Comparison of ENCODE assay signal across 21 cellular contexts in the genomic region with DNA sequence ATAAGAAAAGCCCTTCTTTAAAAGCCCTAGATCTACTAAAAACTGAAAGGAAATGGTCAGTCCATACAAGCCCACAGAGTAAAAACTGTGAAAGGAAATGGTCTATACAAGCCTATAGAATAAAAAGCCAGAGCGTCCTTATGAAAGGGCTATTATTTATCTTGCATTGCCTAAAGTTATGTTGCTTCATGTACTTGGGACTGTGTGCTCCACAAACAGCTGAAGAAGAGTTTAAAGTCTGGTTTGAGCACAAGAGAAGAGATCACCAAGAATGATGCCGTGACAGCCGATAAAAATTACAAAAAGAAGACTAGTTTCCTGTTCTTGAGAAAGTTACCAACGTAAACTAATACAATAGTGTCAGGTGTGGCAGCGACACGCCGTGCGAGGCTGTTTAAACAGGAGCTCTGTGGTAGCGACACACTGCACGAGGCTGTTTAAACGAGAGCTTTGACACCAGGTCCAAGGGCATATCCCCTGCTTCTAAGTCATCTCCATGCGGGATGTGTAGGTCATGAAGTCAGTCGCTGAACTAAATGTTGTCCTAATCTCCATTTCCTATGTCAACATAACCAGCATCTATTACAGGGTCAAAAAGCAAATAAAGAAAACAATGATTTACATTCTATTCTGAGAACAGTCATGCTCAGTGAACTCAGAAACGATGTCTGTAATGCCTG. TPM values are rescaled to one million over a fixed set of nuclear protein-coding genes. Genes with fewer than 3 reads are reported as not detected.
DNase-seq lines count a peak whose midpoint lies in the region; ATAC-seq and TF ChIP-seq lines count a peak whose summit lies in the region.
"Had no signal": no experiment of that assay in that cellular context is flagged by ENCODE, and none has a peak within 500 bp of the region (broad histone marks: within the 10 kb centered on the region; RNA-seq: fewer than 3 reads in every experiment).

No MANE protein-coding gene starts in this region.

- H3K9me2 ChIP-seq in SK-N-SH: no peaks in the 10 kb centered on the region

- peaks cover 82% of the 10 kb centered on the region for H3K4me1 Mint-ChIP-seq in HFFc6 (ENCODE audit: low read depth)
- peaks cover 11% of the 10 kb centered on the region for H3K4me1 Mint-ChIP-seq in Caco-2 (ENCODE audit: low read depth, unreplicated experiment)

- H3K27ac ChIP-seq in ACC112 (ENCODE audit: low read depth, low read length) (peak overlapping the region; percentile 17; the same call in 1 of the 2 replicates), SK-N-SH (ENCODE audit: low read depth in 2 of 2, low read length in 1 of 2) (no peak overlapping the region)
- H3K27ac ChIP-seq: left lung, parathyroid adenoma, suprapubic skin had no signal

- TF ChIP-seq CTCF in HFFc6 (IDR thresholded peaks at IDR 0.05) (no peak), Caco-2 (IDR thresholded peaks at IDR 0.05; ENCODE audit: insufficient read depth in 1 of 2, low read depth in 1 of 2, low read length in 1 of 2, severe bottlenecking in 1 of 2, unreplicated experiment in 1 of 2) (no peak), SK-N-SH (IDR thresholded peaks at IDR 0.05) (no peak)

- no peak overlapping the region for H3K9ac ChIP-seq in SK-N-SH
- H3K9ac ChIP-seq: parathyroid adenoma had no signal

- H3K4me1 ChIP-seq in ACC112 (ENCODE audit: control insufficient read depth, insufficient read depth, low read length, unreplicated experiment) (peaks cover 45% of the 10 kb centered on the region), Caco-2 (no peaks in the 10 kb centered on the region), SK-N-SH (ENCODE audit: control insufficient read depth in 1 of 2, insufficient read depth in 2 of 2, low read depth in 1 of 2, low read length in 1 of 2) (peaks cover 4 to 23% of the 10 kb centered on the region in 2 experiments; a peak in 3 of 4 replicates)
- H3K4me1 ChIP-seq: parathyroid adenoma had no signal

- H3K27ac Mint-ChIP-seq in HFFc6 (peak overlapping the region; percentile 43; the same call in 1 of the 2 replicates), Caco-2 (ENCODE audit: unreplicated experiment) (no peak overlapping the region)

- H4K20me1 ChIP-seq in SK-N-SH (ENCODE audit: insufficient read depth): no peaks in the 10 kb centered on the region

- H3K79me2 ChIP-seq in ACC112 (ENCODE audit: control insufficient read depth, insufficient read depth, low read length, unreplicated experiment): peaks cover 25% of the 10 kb centered on the region
- H3K79me2 ChIP-seq in SK-N-SH (ENCODE audit: insufficient read depth): peaks cover 41% of the 10 kb centered on the region

- peaks cover 4% of the 10 kb centered on the region; the same call in 1 of the 2 replicates for H3K27me3 Mint-ChIP-seq in HFFc6 (ENCODE audit: insufficient read depth)
- no peaks in the 10 kb centered on the region for H3K27me3 Mint-ChIP-seq in Caco-2 (ENCODE audit: insufficient read depth, unreplicated experiment)

- TF ChIP-seq RAD21 in SK-N-SH (IDR thresholded peaks at IDR 0.05; ENCODE audit: low read length): no peak

- POLR2A ChIA-PET in Caco-2 (lab: Charles Lee) (interaction anchor here (0.6 kb wide), 1 partner anchor 110 kb away, joined by 3 read pairs; no protein-coding TSS in a partner anchor), SK-N-SH (lab: Yijun Ruan, JAX) (no interaction called here)

- CTCF ChIA-PET in Caco-2 (lab: Charles Lee) (interaction anchor here (0.8 kb wide), 1 partner anchor 241 kb away, joined by 3 read pairs; no protein-coding TSS in a partner anchor), SK-N-SH (lab: Yijun Ruan, JAX) (interaction anchor here (0.7 kb wide), 1 partner anchor 154 kb away, joined by 3 read pairs; no protein-coding TSS in a partner anchor)

- H3K4me2 ChIP-seq in SK-N-SH: no peak overlapping the region

- H3K9me3 Mint-ChIP-seq in HFFc6 (peaks cover 16% of the 10 kb centered on the region), Caco-2 (ENCODE audit: unreplicated experiment) (no peaks in the 10 kb centered on the region)

- no peaks in the 10 kb centered on the region for H3K27me3 ChIP-seq in ACC112 (ENCODE audit: insufficient read depth, low read length)
- H3K27me3 ChIP-seq in Caco-2 (replicated peaks; ENCODE audit: control insufficient read depth, insufficient read depth, low read length): no peaks in the 10 kb centered on the region
- no peaks in the 10 kb centered on the region for H3K27me3 ChIP-seq in SK-N-SH (ENCODE audit: insufficient read depth)
- H3K27me3 ChIP-seq: left lung, suprapubic skin had no signal

- H3K36me3 ChIP-seq in ACC112 (ENCODE audit: insufficient read depth, low read length) (peaks cover 20% of the 10 kb centered on the region), Caco-2 (ENCODE audit: control insufficient read depth, insufficient read depth, low read length) (peaks cover 6% of the 10 kb centered on the region), SK-N-SH (replicated peaks in 1 of 2; ENCODE audit: control insufficient read depth in 1 of 2, insufficient read depth in 2 of 2, low read length in 1 of 2) (peaks cover 59 to 81% of the 10 kb centered on the region in 2 experiments)

- DNase-seq in HFFc6 (no peak), brain pericyte (ENCODE audit: low read depth, low spot score) (peak; percentile 93), left kidney (ENCODE audit: low read depth, low spot score) (peak; percentile 32), Caco-2 (no peak), SK-N-SH (no peak)
- no peak for DNase-seq in activated effector memory CD4-positive, alpha-beta T cell treated with anti-CD3 and anti-CD28 coated beads, Interleukin-2, amount 50 U/mL, for 16 hours
- DNase-seq: caudate nucleus; DMS 273 treated with DMSO at 0.1 percent for 48 hours; GDM1; left lung; NCI-H187 treated with DMSO at 0.1 percent for 48 hours; SHP77; stimulated activated CD4-positive, alpha-beta T cell treated with anti-CD3 and anti-CD28 coated beads, Interleukin-2, amount 100 ng/mL, for 48 hours had no signal

- H3K4me3 ChIP-seq in ACC112 (ENCODE audit: low read depth, low read length) (no peak overlapping the region), Caco-2 (ENCODE audit: low read depth, low read length) (no peak overlapping the region), SK-N-SH (ENCODE audit: low read depth in 2 of 2, low read length in 1 of 2) (no peak overlapping the region)
- H3K4me3 ChIP-seq: left lung, suprapubic skin had no signal

- H3K36me3 Mint-ChIP-seq in HFFc6 (ENCODE audit: low read depth) (peaks cover 74% of the 10 kb centered on the region), Caco-2 (ENCODE audit: insufficient read depth, unreplicated experiment) (peaks cover 79% of the 10 kb centered on the region)

- no peaks in the 10 kb centered on the region for H3K9me3 ChIP-seq in Caco-2
- H3K9me3 ChIP-seq in SK-N-SH: no peaks in the 10 kb centered on the region
- H3K9me3 ChIP-seq: left lung, suprapubic skin had no signal

- H3F3A ChIP-seq in SK-N-SH (replicated peaks; ENCODE audit: insufficient read depth): peaks cover 40% of the 10 kb centered on the region

- no peak overlapping the region for H2AFZ ChIP-seq in ACC112 (ENCODE audit: low read length, unreplicated experiment)
- H2AFZ ChIP-seq in SK-N-SH (ENCODE audit: low read depth): no peak overlapping the region
- H2AFZ ChIP-seq: parathyroid adenoma had no signal

- WGBS in SK-N-SH (ENCODE audit: low lambda C conversion rate): 96% methylated on average over 13 of the region's 14 CpGs

- H3K4me3 Mint-ChIP-seq in HFFc6: no peak overlapping the region
- H3K4me3 Mint-ChIP-seq in Caco-2 (ENCODE audit: unreplicated experiment): no peak overlapping the region

- ATAC-seq in GM19397 (IDR thresholded peaks at IDR 0.05; ENCODE audit: unreplicated experiment): no peak
- ATAC-seq: activated CD4-positive, CD25-positive, alpha-beta regulatory T cell treated with anti-CD3 and anti-CD28 coated beads, Interleukin-2, amount 50 U/mL, for 24 hours; left lung had no signal

- intact Hi-C loops in Caco-2 (cut with micrococcal nuclease; ENCODE audit: unreplicated experiment): no loop called here

- no peak for TF ChIP-seq EP300 in SK-N-SH (IDR thresholded peaks at IDR 0.05; ENCODE audit: borderline replicate concordance in 1 of 2, low read depth in 1 of 2, low read length in 1 of 2)

- BruUV-seq in Caco-2 (replicated peaks; lab: Mats Ljungman, UMichigan): no TSS peak

TF ChIP-seq in SK-N-SH, 30 proteins besides CTCF, POLR2A, EP300 and RAD21:
- TF ChIP-seq MEF2A (IDR thresholded peaks at IDR 0.05; ENCODE audit: borderline replicate concordance, low read depth) (no peak), NRF1 (IDR thresholded peaks at IDR 0.05; ENCODE audit: low read depth, low read length) (no peak), RXRA (IDR thresholded peaks at IDR 0.05; ENCODE audit: borderline replicate concordance, low read depth) (no peak)

RNA-seq across cellular contexts. Expression of gene PCID2, which starts 24.9 kb away (rescaled TPM):
- total RNA-seq in HFFc6 (2021; fragmentation: NEBNext Ultra II Directional; extraction: Animal tissue kit (Norgen Biotek cat#: 25700)): 10 to 100 TPM; 59.1 to 72.5 (median 68.3) TPM
- 79.5 and 81.5 TPM in 2 replicates for total RNA-seq in Caco-2 (2022)
- polyA plus RNA-seq in SK-N-SH (2012; rRNA removed): 69.8 and 105 TPM in 2 replicates
- polyA plus RNA-seq in SK-N-SH (2012; cell fraction: cytosol; rRNA removed): 75.7 and 77.2 TPM in 2 replicates
- 115 and 163 TPM in 2 replicates for polyA plus RNA-seq in SK-N-SH (2012; cell fraction: nucleus; rRNA removed)

RNA-seq across cellular contexts. Expression of gene PROZ, which starts 25.1 kb away (rescaled TPM):
- not detected for total RNA-seq in HFFc6 (2021; fragmentation: NEBNext Ultra II Directional; extraction: Animal tissue kit (Norgen Biotek cat#: 25700))
- not detected in 2 replicates for total RNA-seq in Caco-2 (2022)
- polyA plus RNA-seq in SK-N-SH (2012; rRNA removed): not detected in 2 replicates
- not detected in 2 replicates for polyA plus RNA-seq in SK-N-SH (2012; cell fraction: cytosol; rRNA removed)
- polyA plus RNA-seq in SK-N-SH (2012; cell fraction: nucleus; rRNA removed): not detected in 2 replicates
- total RNA-seq: frontal cortex, left lung, NCI-H460, suprapubic skin had no signal
- polyA plus RNA-seq: adipose tissue had no signal

RNA-seq across cellular contexts. Expression of gene CUL4A, which starts 25.8 kb away (rescaled TPM):
- 100 to 1,000 TPM in 2 of 6 experiments, 10 to 100 TPM in 4; 90.5 to 104 (median 97.0) TPM for total RNA-seq in HFFc6 (2021; fragmentation: NEBNext Ultra II Directional; extraction: Animal tissue kit (Norgen Biotek cat#: 25700))
- 123 and 125 TPM in 2 replicates for total RNA-seq in Caco-2 (2022)
- polyA plus RNA-seq in SK-N-SH (2012; rRNA removed): 44.5 and 51.2 TPM in 2 replicates
- polyA plus RNA-seq in SK-N-SH (2012; cell fraction: cytosol; rRNA removed): 46.9 and 54.1 TPM in 2 replicates
- 98.2 and 109 TPM in 2 replicates for polyA plus RNA-seq in SK-N-SH (2012; cell fraction: nucleus; rRNA removed)

Comparison
In these comparisons a context has a peak if more than half of its experiments do, and no peak if none do; other contexts are left out.
1. DNase-seq: peak in brain pericyte (single experiment) and left kidney (single experiment); none in HFFc6 (single experiment), Caco-2 (0 of 2), SK-N-SH (single experiment) and activated effector memory CD4-positive, alpha-beta T cell treated with anti-CD3 and anti-CD28 coated beads, Interleukin-2, amount 50 U/mL, for 16 hours (single experiment).